9 cellular contexts compared by ENCODE assay signal in the genomic region with DNA sequence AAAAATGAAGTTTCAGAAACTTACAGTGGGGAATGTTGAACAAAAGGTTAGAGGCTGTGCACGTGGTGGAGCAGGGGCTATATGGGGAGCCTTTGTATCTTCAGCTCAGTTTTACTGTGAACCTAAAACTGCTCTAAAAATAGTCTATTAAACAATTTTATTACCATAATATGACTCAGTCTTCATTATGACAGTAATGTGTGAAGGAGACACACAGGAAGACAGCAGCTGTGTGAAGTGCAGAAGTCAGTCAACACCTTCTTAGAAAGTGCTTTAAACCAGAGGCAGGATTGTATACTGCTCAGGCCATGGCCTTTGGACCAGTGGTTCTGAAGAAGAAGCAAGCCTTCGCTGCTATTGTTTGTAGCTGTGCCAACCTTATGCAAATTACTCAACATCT.
DNase-seq lines count a peak whose midpoint lies in the region; ATAC-seq, FAIRE-seq and TF ChIP-seq lines count a peak whose summit lies in the region.
"Had no signal": no experiment of that assay in that cellular context is flagged by ENCODE, and none has a peak within 500 bp of the region (broad histone marks: within the 10 kb centered on the region; RNA-seq: fewer than 3 reads in every experiment).

No MANE protein-coding gene starts in this region.

- in situ Hi-C loops in ACHN (cut with HindIII; ENCODE audit: low pct_ligation_motif_present, low pct_unique_long_range_greater_than_20kb, low sequenced_read_pairs) = no loop called here

- ATAC-seq in GM21381 (IDR thresholded peaks at IDR 0.05; ENCODE audit: unreplicated experiment) (peak; percentile 61), HG03442 (IDR thresholded peaks at IDR 0.05; ENCODE audit: unreplicated experiment) (peak; percentile 78), left cardiac atrium (peak; percentile 27 to 55)

- TF ChIP-seq POLR2A in GM12892 (IDR thresholded peaks at IDR 0.05; ENCODE audit: low read depth, low read length) = no peak

- DNase-seq in GM12892 (ENCODE audit: insufficient read length) (no peak), left cardiac atrium (no peak), ACHN (no peak), NCI-H345 (lab: John Stamatoyannopoulos, UW) (no peak), DMS79 (lab: John Stamatoyannopoulos, UW) (no peak)
- no peak for DNase-seq in stimulated activated CD4-positive, alpha-beta T cell treated with anti-CD3 and anti-CD28 coated beads, Interleukin-4, amount 100 ng/mL, for 1 hour
- DNase-seq: activated T-cell treated with anti-CD3 and anti-CD28 coated beads, Interleukin-2, amount 50 U/mL, for 24 hours had no signal

- peak; percentile 70 for FAIRE-seq in GM12892 (lab: Jason Lieb, UNC)

- intact Hi-C loops in left cardiac atrium (cut with DNase I) = no loop called here
